ENCODE assay signal across 8 cellular contexts in the genomic region with DNA sequence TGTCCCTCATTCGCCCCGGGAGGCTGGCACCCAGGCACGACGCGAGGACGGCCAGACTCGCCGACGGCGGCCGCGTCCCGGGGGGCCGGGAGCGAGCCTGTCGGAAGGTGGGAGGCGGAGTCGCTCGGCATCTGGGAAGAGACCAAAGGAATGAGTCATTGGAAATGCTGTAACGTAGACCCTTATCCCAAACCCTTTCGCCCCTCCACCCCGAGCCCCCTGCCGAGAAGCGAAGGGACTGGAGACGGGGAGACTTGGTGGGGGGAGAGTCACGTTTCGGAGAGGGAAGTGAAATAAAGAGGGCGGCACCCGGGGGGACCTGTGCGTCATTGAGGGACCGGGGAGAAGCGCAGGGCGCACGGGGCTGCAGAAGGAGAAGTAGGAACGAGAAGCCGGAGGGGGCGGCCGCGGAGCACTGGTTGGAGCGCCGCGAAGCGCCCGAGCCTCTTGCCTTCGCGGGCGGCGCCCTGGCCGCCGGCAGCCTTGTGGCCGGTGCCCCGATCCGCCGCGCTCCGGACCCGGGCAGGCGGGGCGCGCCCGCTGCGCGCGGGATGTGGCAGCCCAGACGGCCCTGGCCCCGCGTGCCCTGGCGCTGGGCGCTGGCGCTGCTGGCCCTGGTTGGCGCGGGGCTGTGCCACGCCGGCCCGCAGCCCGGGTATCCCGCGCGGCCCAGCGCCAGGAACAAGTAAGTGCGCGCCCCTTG. TPM values are rescaled to one million over a fixed set of nuclear protein-coding genes. Genes with fewer than 3 reads are reported as not detected.
DNase-seq lines count a peak whose midpoint lies in the region; ATAC-seq, FAIRE-seq and TF ChIP-seq lines count a peak whose summit lies in the region.

A gene (plus strand): TSS at position 369 of the 703 bp plus-strand sequence. CDS start 183 bp downstream, at position 552.

- no peaks in the 10 kb centered on the region for H3K36me3 ChIP-seq in esophagus (ENCODE audit: control insufficient read depth in 2 of 2, insufficient read depth in 2 of 2, low read length in 1 of 2)
- no peaks in the 10 kb centered on the region for H3K36me3 ChIP-seq in upper lobe of right lung

- H3K4me1 ChIP-seq in esophagus (ENCODE audit: control insufficient read depth in 2 of 2, insufficient read depth in 2 of 2, low read length in 1 of 2) (peaks cover 4 to 7% of the 10 kb centered on the region in 2 donors), upper lobe of right lung (peaks cover 11% of the 10 kb centered on the region)

- WGBS in esophagus, 2 donors: 0 to 1% methylated on average over 61 to 82 of the region's 82 CpGs

- POLR2A ChIA-PET in activated CD4-positive, alpha-beta memory T cell treated with anti-CD3 and anti-CD28 coated beads, Interleukin-2, amount 10 ng/mL, durations not matched to agents 7 days and 5 days (lab: Charles Lee): no interaction called here

- H3K36me3 Mint-ChIP-seq in activated CD4-positive, alpha-beta memory T cell treated with anti-CD3 and anti-CD28 coated beads, Interleukin-2, amount 10 ng/mL, durations not matched to agents 7 days and 5 days (ENCODE audit: low read depth): no peaks in the 10 kb centered on the region
- peaks cover 0 to 8% of the 10 kb centered on the region in 2 donors for H3K36me3 Mint-ChIP-seq in naive B cell

- no peaks in the 10 kb centered on the region for H3K9me3 Mint-ChIP-seq in activated CD4-positive, alpha-beta memory T cell treated with anti-CD3 and anti-CD28 coated beads, Interleukin-2, amount 10 ng/mL, durations not matched to agents 7 days and 5 days
- no peaks in the 10 kb centered on the region for H3K9me3 Mint-ChIP-seq in naive B cell

- H3K27ac ChIP-seq in esophagus (ENCODE audit: low read depth in 2 of 2, low read length in 1 of 2) (peak within 1 kb of the TSS; percentile 38 to 53), upper lobe of right lung (peak within 1 kb of the TSS; percentile 65)

- TF ChIP-seq POLR2A in GM12892 (IDR thresholded peaks at IDR 0.05; ENCODE audit: low read depth, low read length): no peak

- H3K9me3 ChIP-seq in esophagus (ENCODE audit: control insufficient read depth in 2 of 2, insufficient read depth in 1 of 2, low read depth in 1 of 2, low read length in 1 of 2) (no peaks in the 10 kb centered on the region), upper lobe of right lung (no peaks in the 10 kb centered on the region)

- H3K4me3 Mint-ChIP-seq in activated CD4-positive, alpha-beta memory T cell treated with anti-CD3 and anti-CD28 coated beads, Interleukin-2, amount 10 ng/mL, durations not matched to agents 7 days and 5 days: peak within 1 kb of the TSS; percentile 82
- H3K4me3 Mint-ChIP-seq in naive B cell: peak within 1 kb of the TSS; percentile 81 to 96 (median 90)

- H3K4me3 ChIP-seq in esophagus (ENCODE audit: low read depth in 1 of 2, low read length in 2 of 2): peak within 1 kb of the TSS; percentile 31 to 46
- H3K4me3 ChIP-seq in upper lobe of right lung: peak within 1 kb of the TSS; percentile 54

- DNase-seq in GM12892 (ENCODE audit: insufficient read length): peak; percentile 47
- peak; percentile 31 for DNase-seq in activated CD4-positive, alpha-beta memory T cell treated with anti-CD3 and anti-CD28 coated beads, Interleukin-2, amount 10 ng/mL, durations not matched to agents 7 days and 5 days
- peak; percentile 94 for DNase-seq in naive B cell
- peak; percentile 87 for DNase-seq in upper lobe of right lung
- no peak for DNase-seq in NCI-H774 (lab: John Stamatoyannopoulos, UW)

- FAIRE-seq in GM12892 (lab: Jason Lieb, UNC): no peak

- ATAC-seq in HG03108 (IDR thresholded peaks at IDR 0.05; ENCODE audit: unreplicated experiment): peak; percentile 37
- ATAC-seq in naive B cell (ENCODE audit: low read depth in 2 of 2): peak; percentile 83 to 84
- peak; percentile 80 for ATAC-seq in upper lobe of right lung
- no peak for ATAC-seq in HG03025 (IDR thresholded peaks at IDR 0.05; ENCODE audit: low FRiP score, unreplicated experiment)

- intact Hi-C loops in upper lobe of right lung (cut with DNase I): no loop called here

- H3K4me1 Mint-ChIP-seq in activated CD4-positive, alpha-beta memory T cell treated with anti-CD3 and anti-CD28 coated beads, Interleukin-2, amount 10 ng/mL, durations not matched to agents 7 days and 5 days: peaks cover 16% of the 10 kb centered on the region
- H3K4me1 Mint-ChIP-seq in naive B cell: peaks cover 29 to 31% (median 30%) of the 10 kb centered on the region in 3 donors

- TF ChIP-seq CTCF in upper lobe of right lung (IDR thresholded peaks at IDR 0.05): no peak

- no peak within 1 kb of the TSS for H3K27ac Mint-ChIP-seq in activated CD4-positive, alpha-beta memory T cell treated with anti-CD3 and anti-CD28 coated beads, Interleukin-2, amount 10 ng/mL, durations not matched to agents 7 days and 5 days
- H3K27ac Mint-ChIP-seq in naive B cell: peak within 1 kb of the TSS; percentile 90 to 98 (median 97)

- H3K27me3 ChIP-seq in esophagus (ENCODE audit: control insufficient read depth in 1 of 2, insufficient read depth in 2 of 2, low read length in 2 of 2) (peaks cover 10 to 17% of the 10 kb centered on the region in 2 donors), upper lobe of right lung (peaks cover 19% of the 10 kb centered on the region)

- peaks cover 62% of the 10 kb centered on the region for H3K27me3 Mint-ChIP-seq in activated CD4-positive, alpha-beta memory T cell treated with anti-CD3 and anti-CD28 coated beads, Interleukin-2, amount 10 ng/mL, durations not matched to agents 7 days and 5 days
- H3K27me3 Mint-ChIP-seq in naive B cell: peaks cover 17 to 32% (median 20%) of the 10 kb centered on the region in 3 donors

- CTCF ChIA-PET in activated CD4-positive, alpha-beta memory T cell treated with anti-CD3 and anti-CD28 coated beads, Interleukin-2, amount 10 ng/mL, durations not matched to agents 7 days and 5 days (lab: Charles Lee): interaction anchor here (1.1 kb wide), 1 partner anchor 37 kb away, joined by 3 read pairs; no protein-coding TSS in a partner anchor

RNA-seq across cellular contexts. Expression of the gene that starts here (rescaled TPM):
- polyA plus RNA-seq in GM12892 (2012; ENCODE audit: missing spikeins): 3.8 TPM
- 10 to 100 TPM; 21.4 to 23.0 TPM for total RNA-seq in activated CD4-positive, alpha-beta memory T cell treated with anti-CD3 and anti-CD28 coated beads, Interleukin-2, amount 10 ng/mL, durations not matched to agents 7 days and 5 days
- polyA plus RNA-seq in esophagus: 1 to 10 TPM; 1.3 to 2.0 TPM
- 1 to 10 TPM in 5 of 6 donors, not detected in 1; 1.2 to 2.2 (median 1.5) TPM for polyA plus RNA-seq in naive B cell (ENCODE audit: low read depth in 6 of 6)
- 35.2 TPM for total RNA-seq in upper lobe of right lung
